Comparison of ENCODE assay signal across 8 cellular contexts in genomic region chr1:227788279-227789041, GRCh38. TPM values are rescaled to one million over a fixed set of nuclear protein-coding genes. Genes with fewer than 3 reads are reported as not detected.
DNase-seq lines count a peak whose midpoint lies in the region; ATAC-seq and TF ChIP-seq lines count a peak whose summit lies in the region.

No MANE protein-coding gene starts in this region.

- 0 to 6% (median 2%) methylated on average over 7 to 67 of the region's 67 CpGs for WGBS in adrenal gland, 4 donors

- intact Hi-C loops in adrenal gland (cut with DNase I), result no loop called here

- H3K9me3 ChIP-seq in adrenal gland (replicated peaks in 1 of 3), result no peaks in the 10 kb centered on the region

- no peaks in the 10 kb centered on the region for H3K36me3 ChIP-seq in adrenal gland (replicated peaks in 1 of 2)

- ATAC-seq in GM19351 (IDR thresholded peaks at IDR 0.05; ENCODE audit: unreplicated experiment) (peak; percentile 57), HG03280 (IDR thresholded peaks at IDR 0.05; ENCODE audit: unreplicated experiment) (peak; percentile 61)

- peaks cover 12 to 21% of the 10 kb centered on the region in 2 donors for H3K4me1 ChIP-seq in adrenal gland (replicated peaks in 1 of 2)

- H3K27ac ChIP-seq in adrenal gland, result peak overlapping the region in 3 of 5 donors; percentile 47 to 75 (median 66)

- TF ChIP-seq POLR2A in adrenal gland (IDR thresholded peaks at IDR 0.05), result peak; percentile 13 to 36

- TF ChIP-seq CTCF in adrenal gland (IDR thresholded peaks at IDR 0.05), result no peak

- DNase-seq in DMS 273 (lab: John Stamatoyannopoulos, UW; ENCODE audit: unreplicated experiment) (peak; percentile 93), NCI-H748 treated with DMSO at 0.1 percent for 48 hours (lab: John Stamatoyannopoulos, UW) (peak; percentile 50), adrenal gland (peak in 5 of 7 donors; percentile 49 to 86 (median 76)), iPS-NIHi7 (ENCODE audit: extremely low spot score) (peak; percentile 88), occipital lobe (lab: John Stamatoyannopoulos, UW) (no peak)
- DNase-seq in stimulated activated CD4-positive, alpha-beta T cell treated with anti-CD3 and anti-CD28 coated beads, Interleukin-1b, Interleukin-23, amount 100 ng/mL, for 48 hours, result peak; percentile 64

- peak overlapping the region in 2 of 4 donors; percentile 40 to 53 for H3K4me3 ChIP-seq in adrenal gland

- H3K27me3 ChIP-seq in adrenal gland, result no peaks in the 10 kb centered on the region

RNA-seq across cellular contexts. Expression of gene PRSS38, which starts 27.0 kb away (rescaled TPM):
- not detected for total RNA-seq in adrenal gland
- not detected for polyA plus RNA-seq in adrenal gland
- total RNA-seq in occipital lobe, result not detected

RNA-seq across cellular contexts. Expression of gene SNAP47, which starts 53.2 kb away (rescaled TPM):
- total RNA-seq in adrenal gland (100 to 1,000 TPM in 6 of 8 donors, 10 to 100 TPM in 2; 60.9 to 216 (median 117) TPM), occipital lobe (59.3 TPM)
- 10 to 100 TPM; 24.5 to 52.8 (median 43.5) TPM for polyA plus RNA-seq in adrenal gland

RNA-seq across cellular contexts. Expression of gene JMJD4, which starts 53.4 kb away (rescaled TPM):
- total RNA-seq in adrenal gland, result 10 to 100 TPM; 19.7 to 57.5 (median 29.6) TPM
- 10 to 100 TPM in 2 of 3 donors, 1 to 10 TPM in 1; 8.6 to 29.8 (median 25.7) TPM for polyA plus RNA-seq in adrenal gland
- total RNA-seq in occipital lobe, result 17.2 TPM
